1 cellular context compared by ENCODE assay signal in the genomic region with DNA sequence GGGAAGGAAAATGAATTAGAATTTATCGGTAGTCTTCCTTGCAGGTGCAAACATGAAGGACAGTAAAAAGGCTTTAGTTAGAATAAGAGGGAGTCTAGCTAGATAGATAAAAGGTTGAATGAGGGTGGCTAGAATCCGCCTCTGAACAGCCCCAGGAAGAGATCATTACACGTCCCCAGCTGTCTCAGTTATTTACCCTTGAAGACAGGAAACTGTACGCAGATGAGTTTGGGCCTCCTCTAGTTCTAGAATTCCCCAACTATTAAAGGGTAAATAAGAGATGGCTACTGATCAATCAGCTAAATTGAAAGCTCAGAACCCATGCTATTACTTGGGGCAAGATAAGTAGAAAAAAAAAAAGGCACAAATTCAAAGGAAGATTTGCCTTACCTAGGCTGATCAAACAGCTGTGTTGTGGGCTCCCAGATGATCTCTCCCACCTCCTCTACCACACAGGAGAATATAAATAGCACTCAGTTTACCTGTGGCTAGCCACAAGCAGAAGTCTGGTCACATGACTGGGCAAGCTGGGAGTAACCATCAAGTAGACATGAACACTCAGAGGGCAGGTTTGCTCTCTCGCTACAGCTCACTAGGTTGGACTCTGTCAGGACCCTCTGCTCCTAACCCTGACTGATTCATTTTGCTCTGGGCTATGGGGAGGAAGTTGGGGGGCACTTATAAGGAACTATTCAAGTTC.
A peak's percentile ranks its signal among the peaks of the same experiment; 100 is the strongest.
TF ChIP-seq lines count a peak whose summit lies in the region.

No MANE protein-coding gene starts in this region.

TF ChIP-seq in GM12878, 131 proteins besides CTCF, POLR2A, EP300 and RAD21 (continues in another document):
- TF ChIP-seq MTA2 (IDR thresholded peaks at IDR 0.05; ENCODE audit: low read depth), result peak; percentile 76
- TF ChIP-seq KDM1A (IDR thresholded peaks at IDR 0.05; ENCODE audit: borderline replicate concordance), result no peak
- TF ChIP-seq USF2 (IDR thresholded peaks at IDR 0.05; ENCODE audit: borderline replicate concordance, low read depth, low read length), result peak; percentile 66; the same call in 1 of the 2 replicates
- no peak for TF ChIP-seq SMARCA5 (IDR thresholded peaks at IDR 0.05)
- TF ChIP-seq SMC3 (IDR thresholded peaks at IDR 0.05; ENCODE audit: borderline replicate concordance, low read length), result 0 out of 2 replicates have a peak, but pooled peaks have one; percentile 3
- TF ChIP-seq SUPT20H (IDR thresholded peaks at IDR 0.05; ENCODE audit: borderline replicate concordance, control insufficient read depth, low read depth, low read length), result no peak
- TF ChIP-seq, protein P1, sequence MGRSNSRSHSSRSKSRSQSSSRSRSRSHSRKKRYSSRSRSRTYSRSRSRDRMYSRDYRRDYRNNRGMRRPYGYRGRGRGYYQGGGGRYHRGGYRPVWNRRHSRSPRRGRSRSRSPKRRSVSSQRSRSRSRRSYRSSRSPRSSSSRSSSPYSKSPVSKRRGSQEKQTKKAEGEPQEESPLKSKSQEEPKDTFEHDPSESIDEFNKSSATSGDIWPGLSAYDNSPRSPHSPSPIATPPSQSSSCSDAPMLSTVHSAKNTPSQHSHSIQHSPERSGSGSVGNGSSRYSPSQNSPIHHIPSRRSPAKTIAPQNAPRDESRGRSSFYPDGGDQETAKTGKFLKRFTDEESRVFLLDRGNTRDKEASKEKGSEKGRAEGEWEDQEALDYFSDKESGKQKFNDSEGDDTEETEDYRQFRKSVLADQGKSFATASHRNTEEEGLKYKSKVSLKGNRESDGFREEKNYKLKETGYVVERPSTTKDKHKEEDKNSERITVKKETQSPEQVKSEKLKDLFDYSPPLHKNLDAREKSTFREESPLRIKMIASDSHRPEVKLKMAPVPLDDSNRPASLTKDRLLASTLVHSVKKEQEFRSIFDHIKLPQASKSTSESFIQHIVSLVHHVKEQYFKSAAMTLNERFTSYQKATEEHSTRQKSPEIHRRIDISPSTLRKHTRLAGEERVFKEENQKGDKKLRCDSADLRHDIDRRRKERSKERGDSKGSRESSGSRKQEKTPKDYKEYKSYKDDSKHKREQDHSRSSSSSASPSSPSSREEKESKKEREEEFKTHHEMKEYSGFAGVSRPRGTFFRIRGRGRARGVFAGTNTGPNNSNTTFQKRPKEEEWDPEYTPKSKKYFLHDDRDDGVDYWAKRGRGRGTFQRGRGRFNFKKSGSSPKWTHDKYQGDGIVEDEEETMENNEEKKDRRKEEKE (IDR thresholded peaks at IDR 0.05), result no peak
- no peak for TF ChIP-seq NR2C2 (IDR thresholded peaks at IDR 0.05; ENCODE audit: borderline replicate concordance, control insufficient read depth, insufficient read length, low read depth)
- TF ChIP-seq, protein P2, sequence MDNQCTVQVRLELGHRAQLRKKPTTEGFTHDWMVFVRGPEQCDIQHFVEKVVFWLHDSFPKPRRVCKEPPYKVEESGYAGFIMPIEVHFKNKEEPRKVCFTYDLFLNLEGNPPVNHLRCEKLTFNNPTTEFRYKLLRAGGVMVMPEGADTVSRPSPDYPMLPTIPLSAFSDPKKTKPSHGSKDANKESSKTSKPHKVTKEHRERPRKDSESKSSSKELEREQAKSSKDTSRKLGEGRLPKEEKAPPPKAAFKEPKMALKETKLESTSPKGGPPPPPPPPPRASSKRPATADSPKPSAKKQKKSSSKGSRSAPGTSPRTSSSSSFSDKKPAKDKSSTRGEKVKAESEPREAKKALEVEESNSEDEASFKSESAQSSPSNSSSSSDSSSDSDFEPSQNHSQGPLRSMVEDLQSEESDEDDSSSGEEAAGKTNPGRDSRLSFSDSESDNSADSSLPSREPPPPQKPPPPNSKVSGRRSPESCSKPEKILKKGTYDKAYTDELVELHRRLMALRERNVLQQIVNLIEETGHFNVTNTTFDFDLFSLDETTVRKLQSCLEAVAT (IDR thresholded peaks at IDR 0.05), result peak; percentile 90
- TF ChIP-seq TARDBP (IDR thresholded peaks at IDR 0.05; ENCODE audit: borderline replicate concordance), result 0 out of 2 replicates have a peak, but pooled peaks have one; percentile 23
- no peak for TF ChIP-seq HSF1 (IDR thresholded peaks at IDR 0.05; ENCODE audit: low read depth, low read length)
- TF ChIP-seq CBFB (IDR thresholded peaks at IDR 0.05; ENCODE audit: low read depth), result peak; percentile 96
- TF ChIP-seq, protein P3, sequence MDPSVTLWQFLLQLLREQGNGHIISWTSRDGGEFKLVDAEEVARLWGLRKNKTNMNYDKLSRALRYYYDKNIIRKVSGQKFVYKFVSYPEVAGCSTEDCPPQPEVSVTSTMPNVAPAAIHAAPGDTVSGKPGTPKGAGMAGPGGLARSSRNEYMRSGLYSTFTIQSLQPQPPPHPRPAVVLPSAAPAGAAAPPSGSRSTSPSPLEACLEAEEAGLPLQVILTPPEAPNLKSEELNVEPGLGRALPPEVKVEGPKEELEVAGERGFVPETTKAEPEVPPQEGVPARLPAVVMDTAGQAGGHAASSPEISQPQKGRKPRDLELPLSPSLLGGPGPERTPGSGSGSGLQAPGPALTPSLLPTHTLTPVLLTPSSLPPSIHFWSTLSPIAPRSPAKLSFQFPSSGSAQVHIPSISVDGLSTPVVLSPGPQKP (IDR thresholded peaks at IDR 0.05; ENCODE audit: low read depth, low read length), result no peak
- TF ChIP-seq SUZ12 (IDR thresholded peaks at IDR 0.05; ENCODE audit: unreplicated experiment), result no peak
- no peak for TF ChIP-seq ZNF217 (IDR thresholded peaks at IDR 0.05)
- TF ChIP-seq TCF3 (IDR thresholded peaks at IDR 0.05; ENCODE audit: borderline replicate concordance, insufficient read depth, low read depth, low read length), result peak; percentile 80; the same call in 1 of the 2 replicates
- TF ChIP-seq REST (IDR thresholded peaks at IDR 0.05; ENCODE audit: low read depth, low read length), result no peak
- TF ChIP-seq EED (IDR thresholded peaks at IDR 0.05; ENCODE audit: low read depth), result peak; percentile 88
- TF ChIP-seq RBBP5 (conservative IDR thresholded peaks at IDR 0.05), result no peak
- TF ChIP-seq MEF2A (IDR thresholded peaks at IDR 0.05; ENCODE audit: insufficient read depth, low read depth, low read length), result peak; percentile 95
- no peak for TF ChIP-seq FOS (IDR thresholded peaks at IDR 0.05; ENCODE audit: borderline replicate concordance, extremely low read depth, insufficient read length)
- TF ChIP-seq STAT1 (conservative IDR thresholded peaks at IDR 0.05), result no peak
- TF ChIP-seq NFXL1 (IDR thresholded peaks at IDR 0.05; ENCODE audit: borderline replicate concordance), result no peak
- no peak for TF ChIP-seq NFYA (IDR thresholded peaks at IDR 0.05; ENCODE audit: borderline replicate concordance, low read depth, low read length)
- no peak for TF ChIP-seq HDAC6 (IDR thresholded peaks at IDR 0.05; ENCODE audit: unreplicated experiment)
- no peak for TF ChIP-seq RCOR1 (conservative IDR thresholded peaks at IDR 0.05; ENCODE audit: low read depth, low read length)
- no peak for TF ChIP-seq RB1 (IDR thresholded peaks at IDR 0.05; ENCODE audit: borderline replicate concordance)
- no peak for TF ChIP-seq BACH1 (IDR thresholded peaks at IDR 0.05; ENCODE audit: borderline replicate concordance)
- TF ChIP-seq, protein P4, sequence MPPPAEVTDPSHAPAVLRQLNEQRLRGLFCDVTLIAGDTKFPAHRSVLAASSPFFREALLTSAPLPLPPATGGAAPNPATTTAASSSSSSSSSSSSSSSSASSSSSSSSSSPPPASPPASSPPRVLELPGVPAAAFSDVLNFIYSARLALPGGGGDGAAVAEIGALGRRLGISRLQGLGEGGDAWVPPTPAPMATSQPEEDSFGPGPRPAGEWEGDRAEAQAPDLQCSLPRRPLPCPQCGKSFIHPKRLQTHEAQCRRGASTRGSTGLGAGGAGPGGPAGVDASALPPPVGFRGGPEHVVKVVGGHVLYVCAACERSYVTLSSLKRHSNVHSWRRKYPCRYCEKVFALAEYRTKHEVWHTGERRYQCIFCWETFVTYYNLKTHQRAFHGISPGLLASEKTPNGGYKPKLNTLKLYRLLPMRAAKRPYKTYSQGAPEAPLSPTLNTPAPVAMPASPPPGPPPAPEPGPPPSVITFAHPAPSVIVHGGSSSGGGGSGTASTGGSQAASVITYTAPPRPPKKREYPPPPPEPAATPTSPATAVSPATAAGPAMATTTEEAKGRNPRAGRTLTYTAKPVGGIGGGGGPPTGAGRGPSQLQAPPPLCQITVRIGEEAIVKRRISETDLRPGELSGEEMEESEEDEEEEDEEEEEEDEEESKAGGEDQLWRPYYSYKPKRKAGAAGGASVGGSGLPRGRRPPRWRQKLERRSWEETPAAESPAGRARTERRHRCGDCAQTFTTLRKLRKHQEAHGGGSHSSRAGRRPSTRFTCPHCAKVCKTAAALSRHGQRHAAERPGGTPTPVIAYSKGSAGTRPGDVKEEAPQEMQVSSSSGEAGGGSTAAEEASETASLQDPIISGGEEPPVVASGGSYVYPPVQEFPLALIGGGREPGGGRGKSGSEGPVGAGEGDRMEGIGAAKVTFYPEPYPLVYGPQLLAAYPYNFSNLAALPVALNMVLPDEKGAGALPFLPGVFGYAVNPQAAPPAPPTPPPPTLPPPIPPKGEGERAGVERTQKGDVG (CRISPR knock-in tag; IDR thresholded peaks at IDR 0.05), result no peak
- no peak for TF ChIP-seq KAT2A (conservative IDR thresholded peaks at IDR 0.05; ENCODE audit: control insufficient read depth, low read depth, low read length)
- TF ChIP-seq, protein P5, sequence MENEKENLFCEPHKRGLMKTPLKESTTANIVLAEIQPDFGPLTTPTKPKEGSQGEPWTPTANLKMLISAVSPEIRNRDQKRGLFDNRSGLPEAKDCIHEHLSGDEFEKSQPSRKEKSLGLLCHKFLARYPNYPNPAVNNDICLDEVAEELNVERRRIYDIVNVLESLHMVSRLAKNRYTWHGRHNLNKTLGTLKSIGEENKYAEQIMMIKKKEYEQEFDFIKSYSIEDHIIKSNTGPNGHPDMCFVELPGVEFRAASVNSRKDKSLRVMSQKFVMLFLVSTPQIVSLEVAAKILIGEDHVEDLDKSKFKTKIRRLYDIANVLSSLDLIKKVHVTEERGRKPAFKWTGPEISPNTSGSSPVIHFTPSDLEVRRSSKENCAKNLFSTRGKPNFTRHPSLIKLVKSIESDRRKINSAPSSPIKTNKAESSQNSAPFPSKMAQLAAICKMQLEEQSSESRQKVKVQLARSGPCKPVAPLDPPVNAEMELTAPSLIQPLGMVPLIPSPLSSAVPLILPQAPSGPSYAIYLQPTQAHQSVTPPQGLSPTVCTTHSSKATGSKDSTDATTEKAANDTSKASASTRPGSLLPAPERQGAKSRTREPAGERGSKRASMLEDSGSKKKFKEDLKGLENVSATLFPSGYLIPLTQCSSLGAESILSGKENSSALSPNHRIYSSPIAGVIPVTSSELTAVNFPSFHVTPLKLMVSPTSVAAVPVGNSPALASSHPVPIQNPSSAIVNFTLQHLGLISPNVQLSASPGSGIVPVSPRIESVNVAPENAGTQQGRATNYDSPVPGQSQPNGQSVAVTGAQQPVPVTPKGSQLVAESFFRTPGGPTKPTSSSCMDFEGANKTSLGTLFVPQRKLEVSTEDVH (IDR thresholded peaks at IDR 0.05; ENCODE audit: low read depth, partially characterized antibody), result no peak
- TF ChIP-seq BRCA1 (IDR thresholded peaks at IDR 0.05; ENCODE audit: low read depth, low read length), result no peak
- TF ChIP-seq RELA (IDR thresholded peaks at IDR 0.05; ENCODE audit: borderline replicate concordance, partially characterized antibody), result no peak
- no peak for TF ChIP-seq IRF5 (IDR thresholded peaks at IDR 0.05; ENCODE audit: borderline replicate concordance)
- no peak for TF ChIP-seq PAX8 (IDR thresholded peaks at IDR 0.05)
- TF ChIP-seq FOXM1 (IDR thresholded peaks at IDR 0.05; ENCODE audit: low read depth, low read length), result peak; percentile 85
- peak; percentile 95 for TF ChIP-seq RAD51 (IDR thresholded peaks at IDR 0.05)
